Comparison of ENCODE assay signal across 1 cellular context in genomic region chr15:48896775-48897143, GRCh38.
TF ChIP-seq lines count a peak whose summit lies in the region.

No MANE protein-coding gene starts in this region.

TF ChIP-seq in GM23338, 12 proteins besides CTCF, POLR2A, EP300 and RAD21 (continued from another document):
- TF ChIP-seq ZNF462 (CRISPR knock-in tag; IDR thresholded peaks at IDR 0.05): no peak
- no peak for TF ChIP-seq STAT1 (IDR thresholded peaks at IDR 0.05; ENCODE audit: unreplicated experiment)
- no peak for TF ChIP-seq ZNF331 (CRISPR knock-in tag; IDR thresholded peaks at IDR 0.05; ENCODE audit: low read depth)
- TF ChIP-seq ETS1 (IDR thresholded peaks at IDR 0.05): no peak
- TF ChIP-seq JUNB (IDR thresholded peaks at IDR 0.05; ENCODE audit: unreplicated experiment): no peak
- TF ChIP-seq CREB1 (CRISPR knock-in tag; IDR thresholded peaks at IDR 0.05; ENCODE audit: low read depth): no peak
- TF ChIP-seq POLR2AphosphoS5 (IDR thresholded peaks at IDR 0.05; ENCODE audit: low read depth): no peak
- no peak for TF ChIP-seq REST (IDR thresholded peaks at IDR 0.05; ENCODE audit: unreplicated experiment)
- no peak for TF ChIP-seq ZNF114 (CRISPR knock-in tag; IDR thresholded peaks at IDR 0.05)
- no peak for TF ChIP-seq EZH2 (IDR thresholded peaks at IDR 0.05; ENCODE audit: low read depth, unreplicated experiment)
- TF ChIP-seq NANOG (IDR thresholded peaks at IDR 0.05; ENCODE audit: borderline replicate concordance): no peak
